8 cellular contexts compared by ENCODE assay signal in the genomic region with DNA sequence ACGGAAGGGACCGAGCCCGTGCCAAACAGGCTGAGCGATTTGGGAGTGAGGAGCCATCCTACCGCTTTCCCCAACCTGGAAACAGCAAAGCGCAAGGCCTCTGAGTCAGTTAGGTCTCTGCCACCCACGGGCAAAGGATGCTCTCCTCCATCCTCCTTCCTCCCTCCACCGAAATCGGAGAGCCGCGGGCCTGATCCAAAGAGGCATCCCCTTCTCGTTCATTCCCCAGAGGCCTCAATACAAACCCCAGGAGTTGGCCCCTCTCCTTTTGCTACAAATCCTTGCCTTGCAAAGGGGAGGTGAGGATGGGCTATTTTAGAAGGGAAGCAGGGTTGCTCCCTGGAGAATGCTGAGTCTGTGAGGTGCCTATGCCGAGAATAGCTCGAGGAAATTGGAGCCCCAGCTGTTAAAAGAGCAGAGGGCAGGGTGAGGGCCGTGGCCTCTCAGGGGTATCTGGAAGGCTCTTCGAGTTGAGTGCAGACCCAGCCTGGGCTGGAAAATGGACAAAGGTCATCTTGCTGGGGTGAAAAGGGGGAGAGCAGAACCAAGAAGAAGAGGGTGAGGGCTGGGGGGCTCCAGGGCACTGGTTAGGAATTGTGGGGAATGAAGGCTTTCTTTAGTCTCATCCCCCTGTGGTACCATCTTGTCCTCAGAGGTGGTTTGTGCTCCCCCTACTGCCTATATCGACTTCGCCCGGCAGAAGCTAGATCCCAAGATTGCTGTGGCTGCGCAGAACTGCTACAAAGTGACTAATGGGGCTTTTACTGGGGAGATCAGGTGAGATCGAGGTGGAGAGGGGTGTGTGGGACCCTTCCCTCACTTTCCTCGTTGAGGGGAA. TPM values are rescaled to one million over a fixed set of nuclear protein-coding genes. Genes with fewer than 3 reads are reported as not detected.
DNase-seq lines count a peak whose midpoint lies in the region; ATAC-seq and TF ChIP-seq lines count a peak whose summit lies in the region.

No MANE protein-coding gene starts in this region.

- TF ChIP-seq RAD21 in liver (IDR thresholded peaks at IDR 0.05) = no peak

- H3K36me3 ChIP-seq in KOPT-K1 (ENCODE audit: insufficient read depth, low read length) (peaks cover 65% of the 10 kb centered on the region), liver (ENCODE audit: control insufficient read depth in 4 of 4, insufficient read depth in 3 of 4, low read depth in 1 of 4, low read length in 3 of 4) (peaks cover 4 to 30% (median 12%) of the 10 kb centered on the region in 4 donors), thoracic aorta (peaks cover 22% of the 10 kb centered on the region)

- TF ChIP-seq CTCF in astrocyte of the spinal cord (IDR thresholded peaks at IDR 0.05; ENCODE audit: low read depth, low read length) (peak; percentile 31), liver (IDR thresholded peaks at IDR 0.05; ENCODE audit: low read depth, low read length, missing input control) (no peak), thoracic aorta (IDR thresholded peaks at IDR 0.05) (no peak)

- H3K27me3 ChIP-seq in liver (ENCODE audit: control insufficient read depth in 4 of 4, insufficient read depth in 4 of 4, low read length in 3 of 4) (no peaks in the 10 kb centered on the region), thoracic aorta (replicated peaks; ENCODE audit: insufficient read depth) (no peaks in the 10 kb centered on the region)

- H3K9ac ChIP-seq in liver (ENCODE audit: low read depth in 1 of 2, low read length in 2 of 2) = peak overlapping the region; percentile 66 to 81

- no peaks in the 10 kb centered on the region for H3K9me3 ChIP-seq in KOPT-K1 (ENCODE audit: insufficient read depth, low read length, poor library complexity, severe bottlenecking)
- H3K9me3 ChIP-seq in liver (ENCODE audit: control insufficient read depth in 4 of 4, low read length in 3 of 4) = no peaks in the 10 kb centered on the region
- H3K9me3 ChIP-seq in thoracic aorta = no peaks in the 10 kb centered on the region

- H3K4me3 ChIP-seq in astrocyte of the spinal cord (ENCODE audit: low read depth, low read length) (peak overlapping the region; percentile 65), liver (ENCODE audit: low read depth in 1 of 3, low read length in 3 of 3) (peak overlapping the region; percentile 81 to 95 (median 91)), thoracic aorta (peak overlapping the region; percentile 99)

- ATAC-seq in thoracic aorta (ENCODE audit: insufficient number of reproducible peaks, low FRiP score, low read depth) = no peak
- no peak for ATAC-seq in GM18519 (IDR thresholded peaks at IDR 0.05; ENCODE audit: low FRiP score, unreplicated experiment)
- no peak for ATAC-seq in GM18498 (IDR thresholded peaks at IDR 0.05; ENCODE audit: unreplicated experiment)

- peaks cover 3 to 50% (median 42%) of the 10 kb centered on the region in 4 donors for H3K4me1 ChIP-seq in liver (ENCODE audit: control insufficient read depth in 4 of 4, insufficient read depth in 4 of 4, low read length in 3 of 4)
- peaks cover 28 to 44% of the 10 kb centered on the region in 2 donors for H3K4me1 ChIP-seq in thoracic aorta (ENCODE audit: control insufficient read depth in 1 of 2, low read depth in 2 of 2)

- 11% methylated on average over 22 of the region's 22 CpGs for WGBS in liver

- H3K27ac ChIP-seq in KOPT-K1 (ENCODE audit: low read depth, low read length, poor library complexity, severe bottlenecking) = peak overlapping the region; percentile 95
- peak overlapping the region; percentile 96 to 99 for H3K27ac ChIP-seq in liver (ENCODE audit: low read depth in 1 of 2, low read length in 2 of 2)
- H3K27ac ChIP-seq in thoracic aorta = peak overlapping the region; percentile 88 to 98

- DNase-seq in DMS53 treated with DMSO at 0.1 percent for 48 hours (lab: John Stamatoyannopoulos, UW; ENCODE audit: unreplicated experiment) (peak; percentile 47), astrocyte of the spinal cord (ENCODE audit: low read depth, low spot score) (peak; percentile 26), thoracic aorta (ENCODE audit: low spot score) (no peak), NCI-H226 (no peak)

- in situ Hi-C loops in astrocyte of the spinal cord (cut with HindIII; ENCODE audit: low sequenced_read_pairs) = no loop called here

TF ChIP-seq in liver, 16 proteins besides CTCF, POLR2A, EP300 and RAD21:
- no peak for TF ChIP-seq FOXA2 (IDR thresholded peaks at IDR 0.05)
- no peak for TF ChIP-seq YY1 (IDR thresholded peaks at IDR 0.05)

RNA-seq across cellular contexts. Expression of gene TPI1, which starts 1.1 kb away (rescaled TPM):
- 100 to 1,000 TPM; 190 to 252 TPM for total RNA-seq in liver
- polyA plus RNA-seq in liver = 100 to 1,000 TPM; 540 to 547 TPM
- 100 to 1,000 TPM; 287 to 322 TPM for total RNA-seq in thoracic aorta

RNA-seq across cellular contexts. Expression of gene SPSB2, which starts 4.7 kb away (rescaled TPM):
- total RNA-seq in liver (1 to 10 TPM; 3.2 to 4.3 TPM), thoracic aorta (10 to 100 TPM in 1 of 2 donors, 1 to 10 TPM in 1; 9.2 to 19.1 TPM)
- polyA plus RNA-seq in liver = 1 to 10 TPM; 3.9 to 4.6 TPM

RNA-seq across cellular contexts. Expression of gene USP5, which starts 16.5 kb away (rescaled TPM):
- 10 to 100 TPM; 39.8 to 41.0 TPM for total RNA-seq in liver
- polyA plus RNA-seq in liver = 10 to 100 TPM; 15.2 to 31.6 TPM
- total RNA-seq in thoracic aorta = 10 to 100 TPM; 54.3 to 62.7 TPM

RNA-seq across cellular contexts. Expression of gene CDCA3, which starts 17.3 kb away (rescaled TPM):
- total RNA-seq in liver (10 to 100 TPM in 1 of 2 donors, under 1 TPM in 1; 0.25 to 26.0 TPM), thoracic aorta (1 to 10 TPM; 1.8 to 1.9 TPM)
- polyA plus RNA-seq in liver = 1 to 10 TPM; 1.3 to 3.9 TPM

RNA-seq across cellular contexts. Expression of gene GNB3, which starts 27.7 kb away (rescaled TPM):
- total RNA-seq in liver (under 1 TPM in 1 of 2 donors, not detected in 1; under 0.01 TPM), thoracic aorta (10 to 100 TPM in 1 of 2 donors, 1 to 10 TPM in 1; 9.3 to 16.6 TPM)
- polyA plus RNA-seq in liver = under 1 TPM in 1 of 2 donors, not detected in 1; 0.12 TPM

Comparison
In these comparisons a context has a peak if more than half of its experiments do, and no peak if none do; other contexts are left out.
1. DNase-seq: peak in DMS53 treated with DMSO at 0.1 percent for 48 hours (single experiment) and astrocyte of the spinal cord (single experiment); none in thoracic aorta (single experiment) and NCI-H226 (single experiment).
2. Peak in every context shown above with its lines, with median percentiles within 50 percentile points of each other: H3K27ac ChIP-seq and H3K4me3 ChIP-seq.